ENCODE assay signal across 17 cellular contexts in genomic region chr9:30913331-30913730, GRCh38.
"Had no signal": no experiment of that assay in that cellular context is flagged by ENCODE, and none has a peak within 500 bp of the region (broad histone marks: within the 10 kb centered on the region; RNA-seq: fewer than 3 reads in every experiment).

No MANE protein-coding gene starts in this region.

- ATAC-seq: body of pancreas; effector memory CD8-positive, alpha-beta T cell; foreskin keratinocyte; stimulated activated naive CD8-positive, alpha-beta T cell treated with anti-CD3 and anti-CD28 coated beads, Interleukin-15, Interleukin-2, amounts not matched to agents 100 U/mL and 50 U/mL, for 24 hours had no signal

- H3K9me3 ChIP-seq: body of pancreas, tibial nerve had no signal

- H3K27me3 ChIP-seq: body of pancreas, foreskin keratinocyte, tibial nerve had no signal

- DNase-seq: activated CD4-positive, alpha-beta T cell treated with anti-CD3 and anti-CD28 coated beads, Interleukin-2, amount 50 U/mL, for 4 hours; activated gamma-delta T cell treated with Interleukin-2 at 50 U/mL for 16 hours; activated naive CD8-positive, alpha-beta T cell treated with anti-CD3 and anti-CD28 coated beads, Interleukin-2, amount 10 ng/mL, durations not matched to agents 7 days and 5 days; body of pancreas; dermis blood vessel endothelial cell; effector memory CD8-positive, alpha-beta T cell; foreskin keratinocyte; midbrain; stimulated activated CD4-positive, alpha-beta T cell treated with anti-CD3 and anti-CD28 coated beads, Interleukin-12 subunit alpha, Interleukin-12 subunit beta, amount 100 ng/mL, for 4 hours; stimulated activated CD4-positive, alpha-beta T cell treated with anti-CD3 and anti-CD28 coated beads, Interleukin-1b, Interleukin-23, amount 100 ng/mL, for 48 hours; stimulated activated CD8-positive, alpha-beta memory T cell treated with anti-CD3 and anti-CD28 coated beads, Interleukin-4, amount 100 ng/mL, for 48 hours; stimulated activated naive CD8-positive, alpha-beta T cell treated with anti-CD3 and anti-CD28 coated beads, Interleukin-15, Interleukin-2, amounts not matched to agents 100 U/mL and 50 U/mL, for 24 hours; substantia nigra; SW 1271; T-helper 2 cell; WERI-Rb-1 had no signal

- H3K4me3 ChIP-seq: body of pancreas, tibial nerve had no signal

- H3K4me1 ChIP-seq: body of pancreas, foreskin keratinocyte, tibial nerve had no signal

- H3K36me3 ChIP-seq: tibial nerve, WERI-Rb-1 had no signal

- H3K27ac ChIP-seq: body of pancreas, foreskin keratinocyte, tibial nerve, WERI-Rb-1 had no signal
